In the genomic region with DNA sequence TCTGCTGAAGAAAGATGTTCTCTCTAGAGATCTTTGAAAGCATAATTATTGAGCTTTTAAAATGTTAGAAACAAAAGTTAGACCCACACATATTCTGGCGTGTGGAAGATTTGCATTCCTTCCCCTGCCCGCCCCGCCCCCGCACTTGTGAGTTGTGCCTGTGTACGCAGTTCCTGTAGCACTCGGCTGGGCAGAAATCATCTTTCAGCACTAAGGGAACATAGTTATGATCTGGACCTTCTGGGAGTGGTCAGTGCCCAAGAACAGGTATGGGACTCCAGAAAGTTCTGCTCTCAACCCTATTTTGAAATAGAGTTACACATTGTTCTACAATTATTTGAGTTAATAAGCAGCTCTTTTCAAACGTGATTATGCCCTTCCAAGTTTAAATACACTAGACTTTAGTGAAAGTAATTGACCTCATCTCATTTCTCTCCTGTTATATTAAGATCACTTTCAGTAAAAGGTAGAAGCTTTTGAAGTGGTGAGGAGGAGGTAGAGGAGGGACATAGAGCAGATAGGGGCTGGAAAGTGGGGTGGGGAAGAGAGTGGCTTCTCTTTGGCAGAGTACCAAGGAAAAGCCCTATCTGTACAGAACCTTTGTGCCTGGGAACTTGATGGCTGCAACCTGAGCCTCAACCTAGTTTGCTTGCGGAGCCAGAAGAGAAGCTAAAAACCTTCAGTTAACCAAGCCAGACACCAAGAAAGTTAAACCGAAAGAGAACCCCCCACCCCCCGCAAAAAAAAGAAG, we compare ENCODE assay signal across 8 cellular contexts. TPM values are rescaled to one million over a fixed set of nuclear protein-coding genes. Genes with fewer than 3 reads are reported as not detected.
DNase-seq lines count a peak whose midpoint lies in the region; ATAC-seq and TF ChIP-seq lines count a peak whose summit lies in the region.

No MANE protein-coding gene starts in this region.

- TF ChIP-seq CTCF in Calu3 (IDR thresholded peaks at IDR 0.05; ENCODE audit: unreplicated experiment): no peak

- H3K27ac Mint-ChIP-seq in Calu3 (ENCODE audit: unreplicated experiment): peak overlapping the region; percentile 59

- peak; percentile 46 for ATAC-seq in GM21825 (IDR thresholded peaks at IDR 0.05; ENCODE audit: unreplicated experiment)
- ATAC-seq in HG03469 (IDR thresholded peaks at IDR 0.05; ENCODE audit: unreplicated experiment): no peak

- peak; percentile 46 for DNase-seq in Calu3
- peak; percentile 57 to 65 for DNase-seq in activated CD4-positive, alpha-beta T cell treated with anti-CD3 and anti-CD28 coated beads, Interleukin-2, amount 50 U/mL, for 48 hours
- DNase-seq in iPS-NIHi11 (ENCODE audit: low spot score): peak; percentile 26
- peak; percentile 15 for DNase-seq in stimulated activated CD8-positive, alpha-beta memory T cell treated with anti-CD3 and anti-CD28 coated beads, Interleukin-4, amount 100 ng/mL, for 24 hours (ENCODE audit: low read depth)
- no peak for DNase-seq in NCI-H774 (lab: John Stamatoyannopoulos, UW)
- DNase-seq in NCI-H2196 (lab: John Stamatoyannopoulos, UW; ENCODE audit: unreplicated experiment): no peak

- peaks cover 52% of the 10 kb centered on the region for H3K4me1 Mint-ChIP-seq in Calu3 (ENCODE audit: low read depth, unreplicated experiment)

- H3K9me3 Mint-ChIP-seq in Calu3 (ENCODE audit: low read depth, unreplicated experiment): no peaks in the 10 kb centered on the region

- CTCF ChIA-PET in Calu3 (lab: Charles Lee): interaction anchor here (0.6 to 1.6 kb wide), 12 partner anchors 9 to 283 kb away, joined by 3 to 8 read pairs (median 4); partner anchors contain the start of genes COA1 and STK17A

- H3K27me3 Mint-ChIP-seq in Calu3 (ENCODE audit: unreplicated experiment): no peaks in the 10 kb centered on the region

- H3K4me3 Mint-ChIP-seq in Calu3 (ENCODE audit: low read depth, unreplicated experiment): peak overlapping the region; percentile 64

- intact Hi-C loops in Calu3 (cut with micrococcal nuclease; ENCODE audit: unreplicated experiment): loop anchor here (5.0 kb wide), 1 partner anchor 37 kb away; the partner anchor contains the start of gene COA1

- no TSS peak for BruUV-seq in Calu3 (replicated peaks; lab: Mats Ljungman, UMichigan)

- peaks cover 22% of the 10 kb centered on the region for H3K36me3 Mint-ChIP-seq in Calu3 (ENCODE audit: insufficient read depth, unreplicated experiment)

RNA-seq across cellular contexts. Expression of gene BLVRA, which starts 5.7 kb away (rescaled TPM):
- total RNA-seq in Calu3 (2022): 29.8 and 36.4 TPM in 2 replicates

RNA-seq across cellular contexts. Expression of gene COA1, which starts 34.9 kb away (rescaled TPM):
- total RNA-seq in Calu3 (2022): 101 and 109 TPM in 2 replicates

Comparison
In these comparisons a context has a peak if more than half of its experiments do, and no peak if none do; other contexts are left out.
1. DNase-seq: peak in Calu3 (single experiment), activated CD4-positive, alpha-beta T cell treated with anti-CD3 and anti-CD28 coated beads, Interleukin-2, amount 50 U/mL, for 48 hours (2 of 2), iPS-NIHi11 (single experiment) and stimulated activated CD8-positive, alpha-beta memory T cell treated with anti-CD3 and anti-CD28 coated beads, Interleukin-4, amount 100 ng/mL, for 24 hours (single experiment); none in NCI-H774 (single experiment) and NCI-H2196 (single experiment).